Comparison of ENCODE assay signal across 1 cellular context in the genomic region with DNA sequence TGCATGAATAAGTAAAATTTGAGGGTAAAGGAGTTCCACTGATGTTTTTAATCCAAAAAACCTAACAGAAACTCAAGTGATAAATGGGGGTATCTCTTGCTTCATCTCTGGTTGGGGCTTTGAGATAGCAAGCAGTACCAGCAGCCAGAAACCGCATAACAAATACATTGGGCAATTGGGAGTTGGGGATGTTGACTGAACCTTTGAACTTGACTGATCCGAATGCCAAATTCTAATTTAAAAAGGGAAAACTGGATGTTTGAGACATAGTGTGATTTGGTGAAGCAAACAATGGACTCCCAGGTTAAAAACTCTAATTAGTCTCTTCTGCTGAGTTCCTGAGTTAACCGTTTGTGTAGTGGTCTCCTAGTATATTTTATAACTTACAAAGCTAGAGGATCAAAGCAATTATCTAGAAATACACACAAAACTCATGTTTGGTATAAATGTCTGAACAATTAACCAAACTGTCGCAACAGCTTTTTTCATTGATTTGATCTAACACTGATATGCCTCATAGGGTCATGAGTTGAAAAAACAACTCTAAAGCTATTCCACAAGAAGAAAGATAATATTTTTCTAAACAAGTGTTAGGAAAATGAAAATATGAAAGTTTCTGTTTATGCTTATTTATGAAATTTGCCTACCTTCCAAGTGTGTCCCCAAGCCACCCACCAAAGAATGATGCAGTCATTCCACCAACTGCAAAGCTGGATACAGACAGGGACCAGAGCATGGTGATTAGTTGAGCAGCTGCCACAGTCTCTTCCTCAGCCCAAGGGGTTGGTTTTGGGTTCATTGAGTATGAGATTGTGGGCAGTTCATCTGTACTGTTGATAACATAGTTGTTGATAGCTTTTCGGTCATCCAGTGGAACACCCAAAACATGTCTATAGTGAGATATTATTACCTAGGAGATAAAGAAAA.
TF ChIP-seq lines count a peak whose summit lies in the region.

No MANE protein-coding gene starts in this region.

TF ChIP-seq in HepG2, 621 proteins besides CTCF, POLR2A, EP300 and RAD21 (continued from another document and continues in another):
- TF ChIP-seq, protein P1, sequence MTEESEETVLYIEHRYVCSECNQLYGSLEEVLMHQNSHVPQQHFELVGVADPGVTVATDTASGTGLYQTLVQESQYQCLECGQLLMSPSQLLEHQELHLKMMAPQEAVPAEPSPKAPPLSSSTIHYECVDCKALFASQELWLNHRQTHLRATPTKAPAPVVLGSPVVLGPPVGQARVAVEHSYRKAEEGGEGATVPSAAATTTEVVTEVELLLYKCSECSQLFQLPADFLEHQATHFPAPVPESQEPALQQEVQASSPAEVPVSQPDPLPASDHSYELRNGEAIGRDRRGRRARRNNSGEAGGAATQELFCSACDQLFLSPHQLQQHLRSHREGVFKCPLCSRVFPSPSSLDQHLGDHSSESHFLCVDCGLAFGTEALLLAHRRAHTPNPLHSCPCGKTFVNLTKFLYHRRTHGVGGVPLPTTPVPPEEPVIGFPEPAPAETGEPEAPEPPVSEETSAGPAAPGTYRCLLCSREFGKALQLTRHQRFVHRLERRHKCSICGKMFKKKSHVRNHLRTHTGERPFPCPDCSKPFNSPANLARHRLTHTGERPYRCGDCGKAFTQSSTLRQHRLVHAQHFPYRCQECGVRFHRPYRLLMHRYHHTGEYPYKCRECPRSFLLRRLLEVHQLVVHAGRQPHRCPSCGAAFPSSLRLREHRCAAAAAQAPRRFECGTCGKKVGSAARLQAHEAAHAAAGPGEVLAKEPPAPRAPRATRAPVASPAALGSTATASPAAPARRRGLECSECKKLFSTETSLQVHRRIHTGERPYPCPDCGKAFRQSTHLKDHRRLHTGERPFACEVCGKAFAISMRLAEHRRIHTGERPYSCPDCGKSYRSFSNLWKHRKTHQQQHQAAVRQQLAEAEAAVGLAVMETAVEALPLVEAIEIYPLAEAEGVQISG (CRISPR knock-in tag; IDR thresholded peaks at IDR 0.05) = peak; percentile 60; the same call in 1 of the 2 replicates
- TF ChIP-seq ZNF556 (CRISPR knock-in tag; IDR thresholded peaks at IDR 0.05; ENCODE audit: borderline replicate concordance) (no peak), NCOA1 (CRISPR knock-in tag; IDR thresholded peaks at IDR 0.05) (no peak), ELF4 (CRISPR knock-in tag; IDR thresholded peaks at IDR 0.05; ENCODE audit: borderline replicate concordance) (no peak), ETV6 (CRISPR knock-in tag; conservative IDR thresholded peaks at IDR 0.05) (no peak), EEA1 (CRISPR knock-in tag; IDR thresholded peaks at IDR 0.05; ENCODE audit: borderline replicate concordance) (no peak), MXD4 (CRISPR knock-in tag; IDR thresholded peaks at IDR 0.05) (0 out of 2 replicates have a peak, but pooled peaks have one; percentile 28), SATB2 (CRISPR knock-in tag; IDR thresholded peaks at IDR 0.05) (0 out of 2 replicates have a peak, but pooled peaks have one; percentile 49), ESRRA (CRISPR knock-in tag; IDR thresholded peaks at IDR 0.05; ENCODE audit: low read depth) (0 out of 2 replicates have a peak, but pooled peaks have one; percentile 31), MTA3 (CRISPR knock-in tag; IDR thresholded peaks at IDR 0.05) (no peak), SMYD3 (CRISPR knock-in tag; IDR thresholded peaks at IDR 0.05) (peak; percentile 34; the same call in 1 of the 2 replicates), TMF1 (CRISPR knock-in tag; IDR thresholded peaks at IDR 0.05; ENCODE audit: low read depth) (no peak), ZNF235 (CRISPR knock-in tag; IDR thresholded peaks at IDR 0.05; ENCODE audit: borderline replicate concordance) (no peak), ZNF577 (CRISPR knock-in tag; IDR thresholded peaks at IDR 0.05; ENCODE audit: borderline replicate concordance, low read depth) (no peak), ZNF337 (CRISPR knock-in tag; IDR thresholded peaks at IDR 0.05; ENCODE audit: borderline replicate concordance, low read depth) (no peak), ZNF329 (CRISPR knock-in tag; IDR thresholded peaks at IDR 0.05; ENCODE audit: low read depth) (no peak), ZNF839 (CRISPR knock-in tag; IDR thresholded peaks at IDR 0.05; ENCODE audit: borderline replicate concordance) (no peak), ZNF746 (CRISPR knock-in tag; IDR thresholded peaks at IDR 0.05) (no peak; the same call in 1 of the 2 replicates), RBM22 (optimal IDR thresholded peaks at IDR 0.05; ENCODE audit: low read length) (no peak), HIVEP1 (CRISPR knock-in tag; IDR thresholded peaks at IDR 0.05) (no peak), ZNF468 (CRISPR knock-in tag; IDR thresholded peaks at IDR 0.05) (no peak), KDM3A (CRISPR knock-in tag; IDR thresholded peaks at IDR 0.05; ENCODE audit: low read depth) (peak; percentile 30; the same call in 1 of the 2 replicates), IKZF4 (CRISPR knock-in tag; IDR thresholded peaks at IDR 0.05; ENCODE audit: borderline replicate concordance, low read depth, not compliant biosample characterization) (no peak), SIN3B (IDR thresholded peaks at IDR 0.05; ENCODE audit: low read length) (no peak), YY1 (IDR thresholded peaks at IDR 0.05; ENCODE audit: insufficient read depth, insufficient replicate concordance, low read depth, low read length) (peak; percentile 12)
- TF ChIP-seq, protein P2, sequence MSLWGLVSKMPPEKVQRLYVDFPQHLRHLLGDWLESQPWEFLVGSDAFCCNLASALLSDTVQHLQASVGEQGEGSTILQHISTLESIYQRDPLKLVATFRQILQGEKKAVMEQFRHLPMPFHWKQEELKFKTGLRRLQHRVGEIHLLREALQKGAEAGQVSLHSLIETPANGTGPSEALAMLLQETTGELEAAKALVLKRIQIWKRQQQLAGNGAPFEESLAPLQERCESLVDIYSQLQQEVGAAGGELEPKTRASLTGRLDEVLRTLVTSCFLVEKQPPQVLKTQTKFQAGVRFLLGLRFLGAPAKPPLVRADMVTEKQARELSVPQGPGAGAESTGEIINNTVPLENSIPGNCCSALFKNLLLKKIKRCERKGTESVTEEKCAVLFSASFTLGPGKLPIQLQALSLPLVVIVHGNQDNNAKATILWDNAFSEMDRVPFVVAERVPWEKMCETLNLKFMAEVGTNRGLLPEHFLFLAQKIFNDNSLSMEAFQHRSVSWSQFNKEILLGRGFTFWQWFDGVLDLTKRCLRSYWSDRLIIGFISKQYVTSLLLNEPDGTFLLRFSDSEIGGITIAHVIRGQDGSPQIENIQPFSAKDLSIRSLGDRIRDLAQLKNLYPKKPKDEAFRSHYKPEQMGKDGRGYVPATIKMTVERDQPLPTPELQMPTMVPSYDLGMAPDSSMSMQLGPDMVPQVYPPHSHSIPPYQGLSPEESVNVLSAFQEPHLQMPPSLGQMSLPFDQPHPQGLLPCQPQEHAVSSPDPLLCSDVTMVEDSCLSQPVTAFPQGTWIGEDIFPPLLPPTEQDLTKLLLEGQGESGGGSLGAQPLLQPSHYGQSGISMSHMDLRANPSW (CRISPR knock-in tag; IDR thresholded peaks at IDR 0.05; ENCODE audit: borderline replicate concordance) = no peak; the same call in 1 of the 2 replicates
- TF ChIP-seq, protein P3, sequence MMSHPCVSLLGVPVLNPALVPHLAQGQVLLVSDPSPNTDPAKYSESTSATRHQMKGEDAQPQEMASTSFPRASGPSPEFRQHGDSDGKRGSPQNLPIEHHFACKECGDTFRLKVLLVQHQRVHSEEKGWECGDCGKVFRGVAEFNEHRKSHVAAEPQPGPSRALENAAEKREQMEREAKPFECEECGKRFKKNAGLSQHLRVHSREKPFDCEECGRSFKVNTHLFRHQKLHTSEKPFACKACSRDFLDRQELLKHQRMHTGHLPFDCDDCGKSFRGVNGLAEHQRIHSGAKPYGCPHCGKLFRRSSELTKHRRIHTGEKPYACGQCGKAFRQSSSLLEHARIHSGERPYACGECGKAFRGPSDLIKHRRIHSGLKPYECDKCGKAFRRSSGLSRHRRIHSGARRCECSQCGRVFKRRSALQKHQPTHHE (CRISPR knock-in tag; IDR thresholded peaks at IDR 0.05; ENCODE audit: borderline replicate concordance) = no peak
- TF ChIP-seq, protein P4, sequence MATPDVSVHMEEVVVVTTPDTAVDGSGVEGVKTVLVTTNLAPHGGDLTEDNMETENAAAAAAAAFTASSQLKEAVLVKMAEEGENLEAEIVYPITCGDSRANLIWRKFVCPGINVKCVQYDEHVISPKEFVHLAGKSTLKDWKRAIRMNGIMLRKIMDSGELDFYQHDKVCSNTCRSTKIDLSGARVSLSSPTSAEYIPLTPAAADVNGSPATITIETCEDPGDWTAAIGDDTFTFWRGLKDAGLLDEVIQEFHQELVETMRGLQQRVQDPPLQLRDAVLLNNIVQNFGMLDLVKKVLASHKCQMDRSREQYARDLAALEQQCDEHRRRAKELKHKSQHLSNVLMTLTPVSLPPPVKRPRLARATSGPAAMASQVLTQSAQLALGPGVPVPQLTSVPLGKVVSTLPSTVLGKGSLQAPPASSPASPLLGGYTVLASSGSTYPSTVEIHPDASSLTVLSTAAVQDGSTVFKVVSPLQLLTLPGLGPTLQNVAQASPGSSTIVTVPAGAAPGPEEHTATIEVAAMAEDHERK (CRISPR knock-in tag; IDR thresholded peaks at IDR 0.05; ENCODE audit: low read depth) = no peak
- TF ChIP-seq, protein P5, sequence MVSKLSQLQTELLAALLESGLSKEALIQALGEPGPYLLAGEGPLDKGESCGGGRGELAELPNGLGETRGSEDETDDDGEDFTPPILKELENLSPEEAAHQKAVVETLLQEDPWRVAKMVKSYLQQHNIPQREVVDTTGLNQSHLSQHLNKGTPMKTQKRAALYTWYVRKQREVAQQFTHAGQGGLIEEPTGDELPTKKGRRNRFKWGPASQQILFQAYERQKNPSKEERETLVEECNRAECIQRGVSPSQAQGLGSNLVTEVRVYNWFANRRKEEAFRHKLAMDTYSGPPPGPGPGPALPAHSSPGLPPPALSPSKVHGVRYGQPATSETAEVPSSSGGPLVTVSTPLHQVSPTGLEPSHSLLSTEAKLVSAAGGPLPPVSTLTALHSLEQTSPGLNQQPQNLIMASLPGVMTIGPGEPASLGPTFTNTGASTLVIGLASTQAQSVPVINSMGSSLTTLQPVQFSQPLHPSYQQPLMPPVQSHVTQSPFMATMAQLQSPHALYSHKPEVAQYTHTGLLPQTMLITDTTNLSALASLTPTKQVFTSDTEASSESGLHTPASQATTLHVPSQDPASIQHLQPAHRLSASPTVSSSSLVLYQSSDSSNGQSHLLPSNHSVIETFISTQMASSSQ (IDR thresholded peaks at IDR 0.05; ENCODE audit: low read depth) = peak; percentile 79
- TF ChIP-seq, protein P5 (CRISPR knock-in tag; IDR thresholded peaks at IDR 0.05; ENCODE audit: borderline replicate concordance) = peak; percentile 96
- TF ChIP-seq, protein P6, sequence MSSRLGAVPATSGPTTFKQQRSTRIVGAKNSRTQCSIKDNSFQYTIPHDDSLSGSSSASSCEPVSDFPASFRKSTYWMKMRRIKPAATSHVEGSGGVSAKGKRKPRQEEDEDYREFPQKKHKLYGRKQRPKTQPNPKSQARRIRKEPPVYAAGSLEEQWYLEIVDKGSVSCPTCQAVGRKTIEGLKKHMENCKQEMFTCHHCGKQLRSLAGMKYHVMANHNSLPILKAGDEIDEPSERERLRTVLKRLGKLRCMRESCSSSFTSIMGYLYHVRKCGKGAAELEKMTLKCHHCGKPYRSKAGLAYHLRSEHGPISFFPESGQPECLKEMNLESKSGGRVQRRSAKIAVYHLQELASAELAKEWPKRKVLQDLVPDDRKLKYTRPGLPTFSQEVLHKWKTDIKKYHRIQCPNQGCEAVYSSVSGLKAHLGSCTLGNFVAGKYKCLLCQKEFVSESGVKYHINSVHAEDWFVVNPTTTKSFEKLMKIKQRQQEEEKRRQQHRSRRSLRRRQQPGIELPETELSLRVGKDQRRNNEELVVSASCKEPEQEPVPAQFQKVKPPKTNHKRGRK (CRISPR knock-in tag; IDR thresholded peaks at IDR 0.05) = no peak
- TF ChIP-seq, protein P7, sequence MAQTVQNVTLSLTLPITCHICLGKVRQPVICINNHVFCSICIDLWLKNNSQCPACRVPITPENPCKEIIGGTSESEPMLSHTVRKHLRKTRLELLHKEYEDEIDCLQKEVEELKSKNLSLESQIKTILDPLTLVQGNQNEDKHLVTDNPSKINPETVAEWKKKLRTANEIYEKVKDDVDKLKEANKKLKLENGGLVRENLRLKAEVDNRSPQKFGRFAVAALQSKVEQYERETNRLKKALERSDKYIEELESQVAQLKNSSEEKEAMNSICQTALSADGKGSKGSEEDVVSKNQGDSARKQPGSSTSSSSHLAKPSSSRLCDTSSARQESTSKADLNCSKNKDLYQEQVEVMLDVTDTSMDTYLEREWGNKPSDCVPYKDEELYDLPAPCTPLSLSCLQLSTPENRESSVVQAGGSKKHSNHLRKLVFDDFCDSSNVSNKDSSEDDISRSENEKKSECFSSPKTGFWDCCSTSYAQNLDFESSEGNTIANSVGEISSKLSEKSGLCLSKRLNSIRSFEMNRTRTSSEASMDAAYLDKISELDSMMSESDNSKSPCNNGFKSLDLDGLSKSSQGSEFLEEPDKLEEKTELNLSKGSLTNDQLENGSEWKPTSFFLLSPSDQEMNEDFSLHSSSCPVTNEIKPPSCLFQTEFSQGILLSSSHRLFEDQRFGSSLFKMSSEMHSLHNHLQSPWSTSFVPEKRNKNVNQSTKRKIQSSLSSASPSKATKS (CRISPR knock-in tag; IDR thresholded peaks at IDR 0.05) = no peak
- TF ChIP-seq, protein P8, sequence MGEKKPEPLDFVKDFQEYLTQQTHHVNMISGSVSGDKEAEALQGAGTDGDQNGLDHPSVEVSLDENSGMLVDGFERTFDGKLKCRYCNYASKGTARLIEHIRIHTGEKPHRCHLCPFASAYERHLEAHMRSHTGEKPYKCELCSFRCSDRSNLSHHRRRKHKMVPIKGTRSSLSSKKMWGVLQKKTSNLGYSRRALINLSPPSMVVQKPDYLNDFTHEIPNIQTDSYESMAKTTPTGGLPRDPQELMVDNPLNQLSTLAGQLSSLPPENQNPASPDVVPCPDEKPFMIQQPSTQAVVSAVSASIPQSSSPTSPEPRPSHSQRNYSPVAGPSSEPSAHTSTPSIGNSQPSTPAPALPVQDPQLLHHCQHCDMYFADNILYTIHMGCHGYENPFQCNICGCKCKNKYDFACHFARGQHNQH (CRISPR knock-in tag; IDR thresholded peaks at IDR 0.05) = peak; percentile 56
- TF ChIP-seq, protein P9, sequence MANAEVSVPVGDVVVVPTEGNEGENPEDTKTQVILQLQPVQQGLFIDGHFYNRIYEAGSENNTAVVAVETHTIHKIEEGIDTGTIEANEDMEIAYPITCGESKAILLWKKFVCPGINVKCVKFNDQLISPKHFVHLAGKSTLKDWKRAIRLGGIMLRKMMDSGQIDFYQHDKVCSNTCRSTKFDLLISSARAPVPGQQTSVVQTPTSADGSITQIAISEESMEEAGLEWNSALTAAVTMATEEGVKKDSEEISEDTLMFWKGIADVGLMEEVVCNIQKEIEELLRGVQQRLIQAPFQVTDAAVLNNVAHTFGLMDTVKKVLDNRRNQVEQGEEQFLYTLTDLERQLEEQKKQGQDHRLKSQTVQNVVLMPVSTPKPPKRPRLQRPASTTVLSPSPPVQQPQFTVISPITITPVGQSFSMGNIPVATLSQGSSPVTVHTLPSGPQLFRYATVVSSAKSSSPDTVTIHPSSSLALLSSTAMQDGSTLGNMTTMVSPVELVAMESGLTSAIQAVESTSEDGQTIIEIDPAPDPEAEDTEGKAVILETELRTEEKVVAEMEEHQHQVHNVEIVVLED (CRISPR knock-in tag; IDR thresholded peaks at IDR 0.05; ENCODE audit: borderline replicate concordance) = no peak
